1 cellular context compared by ENCODE assay signal in the genomic region with DNA sequence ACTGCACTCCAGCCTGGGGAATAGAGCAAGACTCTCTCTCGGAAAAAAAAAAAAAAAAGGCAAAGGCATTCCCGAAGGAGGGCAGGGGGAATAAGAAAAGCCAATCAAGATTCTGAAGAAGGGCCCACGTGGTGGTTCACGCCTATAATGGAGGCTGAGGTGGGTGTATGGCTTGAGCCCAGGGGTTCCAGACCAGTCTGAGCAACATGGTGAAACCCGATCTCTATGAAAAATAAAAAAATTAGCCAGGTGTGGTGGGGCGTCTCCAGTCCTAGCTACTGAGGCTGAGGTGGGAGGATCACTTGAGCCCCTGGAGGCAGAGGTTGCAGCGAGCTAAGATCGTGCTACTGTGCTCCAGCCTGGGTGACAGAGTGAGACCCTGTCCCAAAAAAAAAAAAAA.
TF ChIP-seq lines count a peak whose summit lies in the region.

No MANE protein-coding gene starts in this region.

TF ChIP-seq in HCT116, 20 proteins besides CTCF, POLR2A, EP300 and RAD21 (continued from another document):
- TF ChIP-seq, protein P1, sequence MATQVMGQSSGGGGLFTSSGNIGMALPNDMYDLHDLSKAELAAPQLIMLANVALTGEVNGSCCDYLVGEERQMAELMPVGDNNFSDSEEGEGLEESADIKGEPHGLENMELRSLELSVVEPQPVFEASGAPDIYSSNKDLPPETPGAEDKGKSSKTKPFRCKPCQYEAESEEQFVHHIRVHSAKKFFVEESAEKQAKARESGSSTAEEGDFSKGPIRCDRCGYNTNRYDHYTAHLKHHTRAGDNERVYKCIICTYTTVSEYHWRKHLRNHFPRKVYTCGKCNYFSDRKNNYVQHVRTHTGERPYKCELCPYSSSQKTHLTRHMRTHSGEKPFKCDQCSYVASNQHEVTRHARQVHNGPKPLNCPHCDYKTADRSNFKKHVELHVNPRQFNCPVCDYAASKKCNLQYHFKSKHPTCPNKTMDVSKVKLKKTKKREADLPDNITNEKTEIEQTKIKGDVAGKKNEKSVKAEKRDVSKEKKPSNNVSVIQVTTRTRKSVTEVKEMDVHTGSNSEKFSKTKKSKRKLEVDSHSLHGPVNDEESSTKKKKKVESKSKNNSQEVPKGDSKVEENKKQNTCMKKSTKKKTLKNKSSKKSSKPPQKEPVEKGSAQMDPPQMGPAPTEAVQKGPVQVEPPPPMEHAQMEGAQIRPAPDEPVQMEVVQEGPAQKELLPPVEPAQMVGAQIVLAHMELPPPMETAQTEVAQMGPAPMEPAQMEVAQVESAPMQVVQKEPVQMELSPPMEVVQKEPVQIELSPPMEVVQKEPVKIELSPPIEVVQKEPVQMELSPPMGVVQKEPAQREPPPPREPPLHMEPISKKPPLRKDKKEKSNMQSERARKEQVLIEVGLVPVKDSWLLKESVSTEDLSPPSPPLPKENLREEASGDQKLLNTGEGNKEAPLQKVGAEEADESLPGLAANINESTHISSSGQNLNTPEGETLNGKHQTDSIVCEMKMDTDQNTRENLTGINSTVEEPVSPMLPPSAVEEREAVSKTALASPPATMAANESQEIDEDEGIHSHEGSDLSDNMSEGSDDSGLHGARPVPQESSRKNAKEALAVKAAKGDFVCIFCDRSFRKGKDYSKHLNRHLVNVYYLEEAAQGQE (IDR thresholded peaks at IDR 0.05; ENCODE audit: low read depth) = no peak
- no peak for TF ChIP-seq SRF (IDR thresholded peaks at IDR 0.05; ENCODE audit: low read depth)
- no peak for TF ChIP-seq FOSL1 (IDR thresholded peaks at IDR 0.05; ENCODE audit: low read depth)
- TF ChIP-seq SIN3A (IDR thresholded peaks at IDR 0.05; ENCODE audit: low read depth) = no peak
- no peak for TF ChIP-seq SP1 (IDR thresholded peaks at IDR 0.05; ENCODE audit: low read depth)
- no peak for TF ChIP-seq ZNF274 (IDR thresholded peaks at IDR 0.05; ENCODE audit: low read depth, low read length)
- TF ChIP-seq EZH2phosphoT487 (IDR thresholded peaks at IDR 0.05; ENCODE audit: borderline replicate concordance) = no peak
- TF ChIP-seq POLR2AphosphoS5 (IDR thresholded peaks at IDR 0.05; ENCODE audit: low read depth, low read length) = no peak
- TF ChIP-seq, protein P2, sequence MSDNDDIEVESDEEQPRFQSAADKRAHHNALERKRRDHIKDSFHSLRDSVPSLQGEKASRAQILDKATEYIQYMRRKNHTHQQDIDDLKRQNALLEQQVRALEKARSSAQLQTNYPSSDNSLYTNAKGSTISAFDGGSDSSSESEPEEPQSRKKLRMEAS (IDR thresholded peaks at IDR 0.05) = no peak
TF ChIP-seq in HCT116: peak in this region for 0.
